In the genomic region with DNA sequence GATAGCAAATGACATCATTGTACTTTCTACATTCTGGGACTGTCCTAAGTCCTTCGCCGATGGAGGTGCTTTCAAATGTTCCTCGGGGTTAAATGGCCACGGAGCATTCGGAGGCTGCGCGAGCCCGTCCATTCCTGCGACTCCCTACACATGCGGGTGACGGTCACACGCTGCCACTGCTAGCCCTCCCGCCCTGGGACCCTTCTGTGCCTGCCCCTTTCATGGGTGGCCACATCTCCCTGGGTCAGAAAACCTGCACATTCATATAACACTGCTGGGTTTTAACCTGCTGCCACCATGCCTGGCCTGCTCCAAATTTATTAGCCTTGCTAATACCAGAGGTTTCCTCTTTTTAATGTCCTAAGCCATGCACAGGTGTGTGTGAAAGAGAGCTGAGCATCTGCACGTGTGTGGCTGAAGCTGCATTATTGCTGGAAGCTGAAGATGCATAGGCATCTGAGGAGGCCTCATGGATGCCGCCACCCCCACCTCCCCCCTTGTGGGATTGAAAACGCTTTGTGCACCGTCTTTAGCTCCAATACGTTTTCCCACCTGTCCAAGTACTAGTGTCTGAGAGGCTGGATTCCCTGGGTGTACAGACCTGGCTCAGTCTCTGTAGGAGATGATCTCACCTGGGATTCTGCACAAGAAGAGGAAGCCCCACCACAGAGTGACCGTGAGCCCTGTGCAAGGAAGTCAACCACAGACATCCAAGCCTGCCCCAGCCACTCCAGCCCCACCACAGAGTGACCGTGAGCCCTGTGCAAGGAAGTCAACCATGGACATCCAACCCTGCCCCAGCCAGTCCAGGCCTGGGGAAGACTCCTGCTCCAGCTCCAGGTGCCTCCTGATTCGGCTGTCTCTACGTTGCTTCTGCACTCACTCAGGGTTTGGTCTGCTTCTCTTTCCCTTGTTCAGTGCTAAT, we compare ENCODE assay signal across 25 cellular contexts.
DNase-seq lines count a peak whose midpoint lies in the region; ATAC-seq and TF ChIP-seq lines count a peak whose summit lies in the region.
"Had no signal": no experiment of that assay in that cellular context is flagged by ENCODE, and none has a peak within 500 bp of the region (broad histone marks: within the 10 kb centered on the region; RNA-seq: fewer than 3 reads in every experiment).

No MANE protein-coding gene starts in this region.

- no peaks in the 10 kb centered on the region for H3K4me1 ChIP-seq in uterus
- H3K4me1 ChIP-seq: BE2C, SJCRH30, transverse colon had no signal

- no peak for TF ChIP-seq POLR2A in uterus (IDR thresholded peaks at IDR 0.05)

- no peaks in the 10 kb centered on the region for H3K9me3 ChIP-seq in uterus
- H3K9me3 ChIP-seq: SJCRH30, transverse colon had no signal

- TF ChIP-seq CTCF in osteocyte (IDR thresholded peaks at IDR 0.05) (no peak), uterus (IDR thresholded peaks at IDR 0.05) (no peak)

- no peak overlapping the region for H3K27ac Mint-ChIP-seq in osteocyte (ENCODE audit: unreplicated experiment)
- H3K27ac Mint-ChIP-seq: activated naive CD8-positive, alpha-beta T cell; GM23338; naive thymus-derived CD4-positive, alpha-beta T cell; stimulated activated naive CD8-positive, alpha-beta T cell treated with anti-CD3 and anti-CD28 coated beads, Interleukin-15, amount 100 ng/mL, for 72 hours had no signal

- H3K4me1 Mint-ChIP-seq in osteocyte (ENCODE audit: unreplicated experiment), result no peaks in the 10 kb centered on the region
- H3K4me1 Mint-ChIP-seq: naive thymus-derived CD4-positive, alpha-beta T cell had no signal

- H3K4me3 ChIP-seq in uterus, result no peak overlapping the region
- H3K4me3 ChIP-seq: GM23338, SJCRH30, transverse colon had no signal

- no peaks in the 10 kb centered on the region for H3K27me3 Mint-ChIP-seq in osteocyte (ENCODE audit: unreplicated experiment)

- H3K27ac ChIP-seq in uterus, result no peak overlapping the region
- H3K27ac ChIP-seq: epithelial cell of prostate, SJCRH30, transverse colon had no signal

- no peaks in the 10 kb centered on the region for H3K36me3 Mint-ChIP-seq in osteocyte (ENCODE audit: unreplicated experiment)
- H3K36me3 Mint-ChIP-seq: activated naive CD8-positive, alpha-beta T cell; naive thymus-derived CD4-positive, alpha-beta T cell had no signal

- no peak overlapping the region for H3K4me3 Mint-ChIP-seq in osteocyte (ENCODE audit: unreplicated experiment)
- H3K4me3 Mint-ChIP-seq: activated naive CD8-positive, alpha-beta T cell; GM23338; naive thymus-derived CD4-positive, alpha-beta T cell; stimulated activated naive CD8-positive, alpha-beta T cell treated with anti-CD3 and anti-CD28 coated beads, Interleukin-15, amount 100 ng/mL, for 72 hours had no signal

- DNase-seq in cardiac septum (ENCODE audit: low spot score), result peak; percentile 55
- DNase-seq in Right ventricle myocardium superior, result no peak
- peak; percentile 16 for DNase-seq in ecto neural progenitor cell (ENCODE audit: low spot score)
- peak; percentile 72 for DNase-seq in osteocyte (ENCODE audit: extremely low spot score, unreplicated experiment)
- DNase-seq in uterus, result peak; percentile 1 to 3
- no peak for DNase-seq in NCI-H2029 (lab: John Stamatoyannopoulos, UW)
- no peak for DNase-seq in NAMALWA (ENCODE audit: low spot score)
- DNase-seq in SW 1271 (lab: John Stamatoyannopoulos, UW), result no peak
- DNase-seq: activated CD4-positive, alpha-beta T cell treated with anti-CD3 and anti-CD28 coated beads for 4 hours; BE2C; GF-D8; KG1; left cardiac atrium; NCI-H146; NCI-H524 treated with DMSO at 0.1 percent for 48 hours; NK-92 treated with Interleukin-12 subunit alpha and Interleukin-12 subunit beta, amount 100 ng/mL, for 24 hours; occipital lobe; stimulated activated naive CD8-positive, alpha-beta T cell treated with anti-CD3 and anti-CD28 coated beads, Interleukin-15, amount 100 ng/mL, for 72 hours; T-helper 1 cell; transverse colon had no signal

- no peak for ATAC-seq in Right ventricle myocardium superior (ENCODE audit: poor library complexity)
- ATAC-seq: GM23338; left cardiac atrium; naive thymus-derived CD4-positive, alpha-beta T cell; stimulated activated naive CD8-positive, alpha-beta T cell treated with anti-CD3 and anti-CD28 coated beads, Interleukin-15, amount 100 ng/mL, for 72 hours had no signal

- intact Hi-C loops in cardiac septum (cut with DNase I) (no loop called here), Right ventricle myocardium superior (cut with DNase I) (no loop called here), uterus (cut with DNase I; ENCODE audit: low total_unique reads) (no loop called here)

- no peaks in the 10 kb centered on the region for H3K27me3 ChIP-seq in uterus
- H3K27me3 ChIP-seq: BE2C, transverse colon had no signal

- H3K9me3 Mint-ChIP-seq in osteocyte (ENCODE audit: unreplicated experiment), result peaks cover 7% of the 10 kb centered on the region
- H3K9me3 Mint-ChIP-seq: GM23338; stimulated activated naive CD8-positive, alpha-beta T cell treated with anti-CD3 and anti-CD28 coated beads, Interleukin-15, amount 100 ng/mL, for 72 hours had no signal

- H3K36me3 ChIP-seq in uterus, result no peaks in the 10 kb centered on the region
- H3K36me3 ChIP-seq: BE2C, SJCRH30, transverse colon had no signal

Comparison
In these comparisons a context has a peak if more than half of its experiments do, and no peak if none do; other contexts are left out.
1. DNase-seq: peak in cardiac septum (single experiment), ecto neural progenitor cell (single experiment), osteocyte (single experiment) and uterus (2 of 2); none in Right ventricle myocardium superior (single experiment), NCI-H2029 (single experiment), NAMALWA (single experiment) and SW 1271 (0 of 2).